ENCODE assay signal across 1 cellular context in the genomic region with DNA sequence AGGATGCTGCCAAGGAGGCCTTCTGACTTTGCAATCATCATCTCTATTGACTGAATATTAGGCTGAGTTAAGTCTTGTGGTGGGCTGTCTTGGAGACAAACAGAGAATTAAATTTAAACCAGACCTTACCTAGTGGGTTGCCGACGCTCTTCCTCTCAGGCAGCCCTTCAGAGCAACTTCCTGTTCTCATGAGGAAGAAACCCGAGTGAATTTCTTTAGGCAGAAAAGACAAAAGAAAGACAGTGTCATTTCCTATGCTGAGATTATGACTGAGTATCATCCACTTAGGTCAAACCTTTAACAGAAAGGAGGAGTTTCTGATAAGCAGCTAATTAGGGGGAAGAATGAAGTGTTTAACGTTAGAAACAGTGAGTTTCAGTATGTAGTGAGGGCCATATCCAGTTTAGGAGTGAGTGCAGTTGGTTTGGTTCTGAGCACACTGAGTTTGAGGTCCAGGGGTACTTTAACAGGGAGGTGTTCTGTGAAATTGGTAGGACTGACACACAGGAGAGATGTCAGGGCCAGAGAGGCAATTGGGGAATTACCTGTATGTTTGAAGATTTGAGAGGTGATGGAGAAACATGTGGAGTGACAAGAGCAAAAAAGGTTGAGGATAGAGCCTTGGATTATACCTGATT.
TF ChIP-seq lines count a peak whose summit lies in the region.

No MANE protein-coding gene starts in this region.

TF ChIP-seq in GM23338, 12 proteins besides CTCF, POLR2A, EP300 and RAD21 (continued from another document):
- TF ChIP-seq REST (IDR thresholded peaks at IDR 0.05; ENCODE audit: unreplicated experiment) (no peak), NANOG (IDR thresholded peaks at IDR 0.05; ENCODE audit: borderline replicate concordance) (no peak), EZH2phosphoT487 (IDR thresholded peaks at IDR 0.05; ENCODE audit: unreplicated experiment) (no peak), POLR2AphosphoS5 (IDR thresholded peaks at IDR 0.05; ENCODE audit: low read depth) (no peak), JUNB (IDR thresholded peaks at IDR 0.05; ENCODE audit: unreplicated experiment) (no peak), ZNF462 (CRISPR knock-in tag; IDR thresholded peaks at IDR 0.05) (no peak), CREB1 (CRISPR knock-in tag; IDR thresholded peaks at IDR 0.05; ENCODE audit: low read depth) (no peak)
